1 cellular context compared by ENCODE assay signal in the genomic region with DNA sequence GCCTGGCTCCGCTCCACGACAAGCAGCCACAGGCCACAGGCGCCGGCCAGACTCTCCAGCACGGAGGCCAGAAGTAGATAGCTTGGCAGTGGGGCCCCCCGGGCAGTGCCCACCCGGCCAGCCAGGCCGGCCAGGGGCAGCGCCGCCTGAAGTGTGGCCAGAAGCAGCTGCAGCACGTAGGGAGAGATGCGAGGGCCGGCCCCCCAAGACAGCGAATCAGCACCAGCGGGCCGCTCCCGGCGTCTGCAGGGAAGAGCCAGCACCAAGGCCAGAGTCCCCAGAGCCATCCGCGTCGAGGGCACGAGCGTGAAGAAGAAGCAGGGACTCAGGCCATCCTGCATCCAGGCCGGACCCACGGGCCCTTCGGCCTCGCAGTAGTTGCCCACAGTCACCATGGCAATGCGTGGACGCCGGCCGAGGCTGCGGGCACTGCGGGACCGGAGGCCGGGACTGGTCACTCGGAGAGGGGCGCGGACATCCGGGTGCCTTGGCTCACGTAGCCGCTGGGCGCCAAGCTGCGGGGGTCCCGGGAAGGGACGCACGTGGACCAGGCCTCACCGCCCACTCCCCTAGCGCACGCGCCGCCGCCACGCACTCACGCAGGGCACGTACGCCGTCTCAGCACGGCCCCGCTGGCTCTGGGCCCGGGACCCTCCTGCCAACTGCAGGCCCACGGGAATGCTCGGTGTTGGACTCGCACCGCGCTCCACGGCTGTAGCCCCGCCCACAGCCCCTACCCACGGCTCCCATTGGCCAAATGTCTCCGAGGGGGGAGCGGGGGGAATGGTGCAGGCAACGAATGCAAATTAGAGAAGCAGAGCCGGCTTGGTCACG.
TF ChIP-seq lines count a peak whose summit lies in the region.

A gene (minus strand): TSS at position 680 of the 834 bp plus-strand sequence. CDS start 285 bp downstream, at position 395.

TF ChIP-seq in HepG2, 621 proteins besides CTCF, POLR2A, EP300 and RAD21 (continued from another document and continues in another):
- TF ChIP-seq, protein P1, sequence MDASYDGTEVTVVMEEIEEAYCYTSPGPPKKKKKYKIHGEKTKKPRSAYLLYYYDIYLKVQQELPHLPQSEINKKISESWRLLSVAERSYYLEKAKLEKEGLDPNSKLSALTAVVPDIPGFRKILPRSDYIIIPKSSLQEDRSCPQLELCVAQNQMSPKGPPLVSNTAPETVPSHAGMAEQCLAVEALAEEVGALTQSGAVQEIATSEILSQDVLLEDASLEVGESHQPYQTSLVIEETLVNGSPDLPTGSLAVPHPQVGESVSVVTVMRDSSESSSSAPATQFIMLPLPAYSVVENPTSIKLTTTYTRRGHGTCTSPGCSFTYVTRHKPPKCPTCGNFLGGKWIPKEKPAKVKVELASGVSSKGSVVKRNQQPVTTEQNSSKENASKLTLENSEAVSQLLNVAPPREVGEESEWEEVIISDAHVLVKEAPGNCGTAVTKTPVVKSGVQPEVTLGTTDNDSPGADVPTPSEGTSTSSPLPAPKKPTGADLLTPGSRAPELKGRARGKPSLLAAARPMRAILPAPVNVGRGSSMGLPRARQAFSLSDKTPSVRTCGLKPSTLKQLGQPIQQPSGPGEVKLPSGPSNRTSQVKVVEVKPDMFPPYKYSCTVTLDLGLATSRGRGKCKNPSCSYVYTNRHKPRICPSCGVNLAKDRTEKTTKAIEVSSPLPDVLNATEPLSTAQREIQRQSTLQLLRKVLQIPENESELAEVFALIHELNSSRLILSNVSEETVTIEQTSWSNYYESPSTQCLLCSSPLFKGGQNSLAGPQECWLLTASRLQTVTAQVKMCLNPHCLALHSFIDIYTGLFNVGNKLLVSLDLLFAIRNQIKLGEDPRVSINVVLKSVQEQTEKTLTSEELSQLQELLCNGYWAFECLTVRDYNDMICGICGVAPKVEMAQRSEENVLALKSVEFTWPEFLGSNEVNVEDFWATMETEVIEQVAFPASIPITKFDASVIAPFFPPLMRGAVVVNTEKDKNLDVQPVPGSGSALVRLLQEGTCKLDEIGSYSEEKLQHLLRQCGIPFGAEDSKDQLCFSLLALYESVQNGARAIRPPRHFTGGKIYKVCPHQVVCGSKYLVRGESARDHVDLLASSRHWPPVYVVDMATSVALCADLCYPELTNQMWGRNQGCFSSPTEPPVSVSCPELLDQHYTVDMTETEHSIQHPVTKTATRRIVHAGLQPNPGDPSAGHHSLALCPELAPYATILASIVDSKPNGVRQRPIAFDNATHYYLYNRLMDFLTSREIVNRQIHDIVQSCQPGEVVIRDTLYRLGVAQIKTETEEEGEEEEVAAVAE (CRISPR knock-in tag; IDR thresholded peaks at IDR 0.05; ENCODE audit: borderline replicate concordance), result peak; percentile 92; the same call in 1 of the 2 replicates
- TF ChIP-seq ZNF75D (CRISPR knock-in tag; IDR thresholded peaks at IDR 0.05; ENCODE audit: borderline replicate concordance) (no peak), ISX (CRISPR knock-in tag; conservative IDR thresholded peaks at IDR 0.05) (peak; percentile 84; the same call in 1 of the 2 replicates), ZNF24 (IDR thresholded peaks at IDR 0.05) (no peak), CHCHD3 (CRISPR knock-in tag; IDR thresholded peaks at IDR 0.05) (peak; percentile 96), ZIK1 (CRISPR knock-in tag; IDR thresholded peaks at IDR 0.05; ENCODE audit: borderline replicate concordance, low read depth) (peak; percentile 99), ZNF230 (CRISPR knock-in tag; IDR thresholded peaks at IDR 0.05) (peak; percentile 100), ATF7-NPFF (CRISPR knock-in tag; IDR thresholded peaks at IDR 0.05; ENCODE audit: low read depth) (peak; percentile 99), ETV6 (CRISPR knock-in tag; conservative IDR thresholded peaks at IDR 0.05) (peak; percentile 94), ZNF337 (CRISPR knock-in tag; IDR thresholded peaks at IDR 0.05; ENCODE audit: borderline replicate concordance, low read depth) (no peak; the same call in 1 of the 2 replicates), KLF11 (CRISPR knock-in tag; IDR thresholded peaks at IDR 0.05) (peak; percentile 67), NFKB2 (CRISPR knock-in tag; IDR thresholded peaks at IDR 0.05; ENCODE audit: borderline replicate concordance) (peak; percentile 89; the same call in 1 of the 2 replicates), ZFP36L1 (CRISPR knock-in tag; IDR thresholded peaks at IDR 0.05) (no peak), ZNF530 (CRISPR knock-in tag; IDR thresholded peaks at IDR 0.05; ENCODE audit: low read depth) (no peak), ZNF546 (CRISPR knock-in tag; conservative IDR thresholded peaks at IDR 0.05) (peak; percentile 74; the same call in 1 of the 2 replicates), SMAD1 (CRISPR knock-in tag; IDR thresholded peaks at IDR 0.05; ENCODE audit: borderline replicate concordance, low read depth) (peak; percentile 79), NCOR1 (IDR thresholded peaks at IDR 0.05; ENCODE audit: borderline replicate concordance, low read length) (no peak), ZNF563 (CRISPR knock-in tag; IDR thresholded peaks at IDR 0.05) (peak; percentile 98), MEF2D (CRISPR knock-in tag; IDR thresholded peaks at IDR 0.05) (peak; percentile 50; the same call in 1 of the 2 replicates), TRIM24 (CRISPR knock-in tag; IDR thresholded peaks at IDR 0.05) (no peak), PAWR (CRISPR knock-in tag; IDR thresholded peaks at IDR 0.05; ENCODE audit: borderline replicate concordance) (no peak; the same call in 1 of the 2 replicates), TEAD2 (CRISPR knock-in tag; IDR thresholded peaks at IDR 0.05) (peak; percentile 68; the same call in 1 of the 2 replicates), YEATS4 (CRISPR knock-in tag; IDR thresholded peaks at IDR 0.05; ENCODE audit: borderline replicate concordance) (peak; percentile 97), PHF5A (CRISPR knock-in tag; IDR thresholded peaks at IDR 0.05; ENCODE audit: low read depth, unreplicated experiment) (no peak)
- TF ChIP-seq, protein P2, sequence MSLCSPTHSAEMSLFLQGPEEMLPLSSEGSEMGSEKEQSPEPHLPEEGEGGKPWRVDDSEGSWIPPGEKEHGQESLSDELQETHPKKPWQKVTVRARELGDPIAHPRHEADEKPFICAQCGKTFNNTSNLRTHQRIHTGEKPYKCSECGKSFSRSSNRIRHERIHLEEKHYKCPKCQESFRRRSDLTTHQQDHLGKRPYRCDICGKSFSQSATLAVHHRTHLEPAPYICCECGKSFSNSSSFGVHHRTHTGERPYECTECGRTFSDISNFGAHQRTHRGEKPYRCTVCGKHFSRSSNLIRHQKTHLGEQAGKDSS (CRISPR knock-in tag; IDR thresholded peaks at IDR 0.05; ENCODE audit: borderline replicate concordance, low read depth), result peak; percentile 11
- TF ChIP-seq, protein P3, sequence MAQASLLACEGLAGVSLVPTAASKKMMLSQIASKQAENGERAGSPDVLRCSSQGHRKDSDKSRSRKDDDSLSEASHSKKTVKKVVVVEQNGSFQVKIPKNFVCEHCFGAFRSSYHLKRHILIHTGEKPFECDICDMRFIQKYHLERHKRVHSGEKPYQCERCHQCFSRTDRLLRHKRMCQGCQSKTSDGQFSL (CRISPR knock-in tag; IDR thresholded peaks at IDR 0.05), result peak; percentile 32; the same call in 1 of the 2 replicates
- TF ChIP-seq, protein P4, sequence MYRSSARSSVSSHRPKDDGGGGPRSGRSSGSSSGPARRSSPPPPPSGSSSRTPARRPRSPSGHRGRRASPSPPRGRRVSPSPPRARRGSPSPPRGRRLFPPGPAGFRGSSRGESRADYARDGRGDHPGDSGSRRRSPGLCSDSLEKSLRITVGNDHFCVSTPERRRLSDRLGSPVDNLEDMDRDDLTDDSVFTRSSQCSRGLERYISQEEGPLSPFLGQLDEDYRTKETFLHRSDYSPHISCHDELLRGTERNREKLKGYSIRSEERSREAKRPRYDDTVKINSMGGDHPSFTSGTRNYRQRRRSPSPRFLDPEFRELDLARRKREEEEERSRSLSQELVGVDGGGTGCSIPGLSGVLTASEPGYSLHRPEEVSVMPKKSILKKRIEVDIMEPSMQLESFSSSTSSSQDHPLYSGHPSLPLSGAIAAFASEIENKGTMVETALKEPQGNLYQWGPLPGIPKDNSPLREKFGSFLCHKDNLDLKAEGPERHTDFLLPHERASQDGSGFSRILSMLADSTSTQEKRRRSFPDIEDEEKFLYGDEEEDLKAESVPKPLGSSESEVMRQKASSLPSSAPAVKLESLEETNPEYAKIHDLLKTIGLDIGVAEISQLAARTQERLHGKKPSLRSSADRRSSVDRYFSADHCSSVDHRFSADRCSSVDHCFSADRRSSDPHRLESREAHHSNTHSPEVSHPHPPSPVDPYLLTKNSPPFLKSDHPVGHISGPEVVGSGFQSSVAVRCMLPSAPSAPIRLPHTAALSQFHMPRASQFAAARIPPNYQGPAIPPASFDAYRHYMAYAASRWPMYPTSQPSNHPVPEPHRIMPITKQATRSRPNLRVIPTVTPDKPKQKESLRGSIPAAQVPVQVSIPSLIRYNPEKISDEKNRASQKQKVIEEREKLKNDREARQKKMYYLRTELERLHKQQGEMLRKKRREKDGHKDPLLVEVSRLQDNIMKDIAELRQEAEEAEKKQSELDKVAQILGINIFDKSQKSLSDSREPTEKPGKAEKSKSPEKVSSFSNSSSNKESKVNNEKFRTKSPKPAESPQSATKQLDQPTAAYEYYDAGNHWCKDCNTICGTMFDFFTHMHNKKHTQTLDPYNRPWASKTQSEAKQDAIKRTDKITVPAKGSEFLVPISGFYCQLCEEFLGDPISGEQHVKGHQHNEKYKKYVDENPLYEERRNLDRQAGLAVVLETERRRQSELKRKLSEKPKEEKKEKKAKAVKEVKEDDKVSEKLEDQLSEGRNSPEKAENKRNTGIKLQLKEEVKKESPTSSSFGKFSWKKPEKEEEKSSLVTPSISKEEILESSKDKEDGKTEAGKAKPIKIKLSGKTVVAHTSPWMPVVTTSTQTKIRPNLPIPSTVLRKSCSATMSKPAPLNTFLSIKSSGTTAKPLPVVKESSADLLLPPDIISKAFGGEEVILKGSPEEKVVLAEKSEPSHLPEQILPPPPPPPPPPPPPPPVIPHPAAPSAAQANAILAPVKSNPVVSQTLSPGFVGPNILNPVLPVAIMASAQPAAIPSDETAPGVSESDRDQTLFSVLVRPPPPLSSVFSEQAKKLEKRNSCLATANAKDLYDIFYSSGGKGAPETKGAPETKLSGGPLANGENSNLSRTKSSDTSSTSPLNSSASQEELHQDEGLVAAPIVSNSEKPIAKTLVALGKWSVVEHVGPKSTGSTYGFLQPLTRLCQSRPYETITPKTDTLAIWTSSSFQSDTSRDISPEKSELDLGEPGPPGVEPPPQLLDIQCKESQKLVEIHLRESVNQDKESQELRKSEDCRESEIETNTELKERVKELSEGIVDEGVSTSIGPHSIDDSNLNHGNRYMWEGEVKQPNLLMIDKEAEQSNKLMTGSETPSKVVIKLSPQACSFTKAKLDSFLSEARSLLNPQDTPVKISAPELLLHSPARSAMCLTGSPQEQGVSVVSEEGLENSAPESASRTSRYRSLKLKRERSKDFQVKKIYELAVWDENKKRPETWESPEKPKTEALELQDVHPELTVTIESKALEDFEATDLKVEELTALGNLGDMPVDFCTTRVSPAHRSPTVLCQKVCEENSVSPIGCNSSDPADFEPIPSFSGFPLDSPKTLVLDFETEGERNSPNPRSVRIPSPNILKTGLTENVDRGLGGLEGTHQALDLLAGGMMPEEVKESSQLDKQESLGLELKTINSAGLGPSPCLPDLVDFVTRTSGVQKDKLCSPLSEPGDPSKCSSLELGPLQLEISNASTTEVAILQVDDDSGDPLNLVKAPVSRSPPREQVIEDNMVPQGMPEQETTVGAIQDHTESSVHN (CRISPR knock-in tag; IDR thresholded peaks at IDR 0.05), result peak; percentile 84; the same call in 1 of the 2 replicates
- TF ChIP-seq, protein P5, sequence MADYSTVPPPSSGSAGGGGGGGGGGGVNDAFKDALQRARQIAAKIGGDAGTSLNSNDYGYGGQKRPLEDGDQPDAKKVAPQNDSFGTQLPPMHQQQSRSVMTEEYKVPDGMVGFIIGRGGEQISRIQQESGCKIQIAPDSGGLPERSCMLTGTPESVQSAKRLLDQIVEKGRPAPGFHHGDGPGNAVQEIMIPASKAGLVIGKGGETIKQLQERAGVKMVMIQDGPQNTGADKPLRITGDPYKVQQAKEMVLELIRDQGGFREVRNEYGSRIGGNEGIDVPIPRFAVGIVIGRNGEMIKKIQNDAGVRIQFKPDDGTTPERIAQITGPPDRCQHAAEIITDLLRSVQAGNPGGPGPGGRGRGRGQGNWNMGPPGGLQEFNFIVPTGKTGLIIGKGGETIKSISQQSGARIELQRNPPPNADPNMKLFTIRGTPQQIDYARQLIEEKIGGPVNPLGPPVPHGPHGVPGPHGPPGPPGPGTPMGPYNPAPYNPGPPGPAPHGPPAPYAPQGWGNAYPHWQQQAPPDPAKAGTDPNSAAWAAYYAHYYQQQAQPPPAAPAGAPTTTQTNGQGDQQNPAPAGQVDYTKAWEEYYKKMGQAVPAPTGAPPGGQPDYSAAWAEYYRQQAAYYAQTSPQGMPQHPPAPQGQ (CRISPR knock-in tag; IDR thresholded peaks at IDR 0.05; ENCODE audit: borderline replicate concordance), result no peak
- TF ChIP-seq, protein P6, sequence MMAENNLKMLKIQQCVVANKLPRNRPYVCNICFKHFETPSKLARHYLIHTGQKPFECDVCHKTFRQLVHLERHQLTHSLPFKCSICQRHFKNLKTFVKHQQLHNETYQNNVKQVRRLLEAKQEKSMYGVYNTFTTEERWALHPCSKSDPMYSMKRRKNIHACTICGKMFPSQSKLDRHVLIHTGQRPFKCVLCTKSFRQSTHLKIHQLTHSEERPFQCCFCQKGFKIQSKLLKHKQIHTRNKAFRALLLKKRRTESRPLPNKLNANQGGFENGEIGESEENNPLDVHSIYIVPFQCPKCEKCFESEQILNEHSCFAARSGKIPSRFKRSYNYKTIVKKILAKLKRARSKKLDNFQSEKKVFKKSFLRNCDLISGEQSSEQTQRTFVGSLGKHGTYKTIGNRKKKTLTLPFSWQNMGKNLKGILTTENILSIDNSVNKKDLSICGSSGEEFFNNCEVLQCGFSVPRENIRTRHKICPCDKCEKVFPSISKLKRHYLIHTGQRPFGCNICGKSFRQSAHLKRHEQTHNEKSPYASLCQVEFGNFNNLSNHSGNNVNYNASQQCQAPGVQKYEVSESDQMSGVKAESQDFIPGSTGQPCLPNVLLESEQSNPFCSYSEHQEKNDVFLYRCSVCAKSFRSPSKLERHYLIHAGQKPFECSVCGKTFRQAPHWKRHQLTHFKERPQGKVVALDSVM (CRISPR knock-in tag; IDR thresholded peaks at IDR 0.05), result peak; percentile 42; the same call in 1 of the 2 replicates
- TF ChIP-seq, protein P7, sequence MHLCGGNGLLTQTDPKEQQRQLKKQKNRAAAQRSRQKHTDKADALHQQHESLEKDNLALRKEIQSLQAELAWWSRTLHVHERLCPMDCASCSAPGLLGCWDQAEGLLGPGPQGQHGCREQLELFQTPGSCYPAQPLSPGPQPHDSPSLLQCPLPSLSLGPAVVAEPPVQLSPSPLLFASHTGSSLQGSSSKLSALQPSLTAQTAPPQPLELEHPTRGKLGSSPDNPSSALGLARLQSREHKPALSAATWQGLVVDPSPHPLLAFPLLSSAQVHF (CRISPR knock-in tag; IDR thresholded peaks at IDR 0.05), result peak; percentile 76
- TF ChIP-seq, protein P8, sequence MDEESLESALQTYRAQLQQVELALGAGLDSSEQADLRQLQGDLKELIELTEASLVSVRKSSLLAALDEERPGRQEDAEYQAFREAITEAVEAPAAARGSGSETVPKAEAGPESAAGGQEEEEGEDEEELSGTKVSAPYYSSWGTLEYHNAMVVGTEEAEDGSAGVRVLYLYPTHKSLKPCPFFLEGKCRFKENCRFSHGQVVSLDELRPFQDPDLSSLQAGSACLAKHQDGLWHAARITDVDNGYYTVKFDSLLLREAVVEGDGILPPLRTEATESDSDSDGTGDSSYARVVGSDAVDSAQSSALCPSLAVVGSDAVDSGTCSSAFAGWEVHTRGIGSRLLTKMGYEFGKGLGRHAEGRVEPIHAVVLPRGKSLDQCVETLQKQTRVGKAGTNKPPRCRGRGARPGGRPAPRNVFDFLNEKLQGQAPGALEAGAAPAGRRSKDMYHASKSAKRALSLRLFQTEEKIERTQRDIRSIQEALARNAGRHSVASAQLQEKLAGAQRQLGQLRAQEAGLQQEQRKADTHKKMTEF (CRISPR knock-in tag; IDR thresholded peaks at IDR 0.05), result peak; percentile 97
